ENCODE assay signal across 32 cellular contexts in genomic region chr13:36551445-36551844, GRCh38.
"Had no signal": no experiment of that assay in that cellular context is flagged by ENCODE, and none has a peak within 500 bp of the region (broad histone marks: within the 10 kb centered on the region; RNA-seq: fewer than 3 reads in every experiment).

No MANE protein-coding gene starts in this region.

- H3K36me3 ChIP-seq: adrenal gland, esophagus squamous epithelium, gastroesophageal sphincter, WERI-Rb-1 had no signal

- H3K4me1 Mint-ChIP-seq: activated CD4-positive, alpha-beta memory T cell treated with anti-CD3 and anti-CD28 coated beads, Interleukin-2, amount 10 ng/mL, durations not matched to agents 7 days and 5 days; activated naive CD4-positive, alpha-beta T cell treated with anti-CD3 and anti-CD28 coated beads, Interleukin-2, amount 50 U/mL, for 24 hours; activated naive CD8-positive, alpha-beta T cell treated with anti-CD3 and anti-CD28 coated beads for 36 hours; T-helper 17 cell had no signal

- H3K9me3 Mint-ChIP-seq: activated B cell treated with CpG ODN at 0.5 μM for 24 hours; activated CD4-positive, alpha-beta memory T cell treated with anti-CD3 and anti-CD28 coated beads, Interleukin-2, amount 10 ng/mL, durations not matched to agents 7 days and 5 days; activated naive CD4-positive, alpha-beta T cell treated with anti-CD3 and anti-CD28 coated beads for 36 hours; activated naive CD4-positive, alpha-beta T cell treated with anti-CD3 and anti-CD28 coated beads, Interleukin-2, amount 50 U/mL, for 24 hours; activated naive CD8-positive, alpha-beta T cell treated with anti-CD3 and anti-CD28 coated beads for 36 hours; activated naive CD8-positive, alpha-beta T cell treated with anti-CD3 and anti-CD28 coated beads, Interleukin-2, amount 50 U/mL, for 24 hours; activated T-cell treated with anti-CD3 and anti-CD28 coated beads, Interleukin-2, amount 50 U/mL, for 4 hours; activated T-helper 1 cell treated with anti-CD3 and anti-CD28 coated beads, Interleukin-12 subunit alpha, Interleukin-12 subunit beta, Interleukin-2, Interleukin-4 antibody, amounts not matched to agents 30 ng/mL and 10 ng/mL and 1 ng/mL, durations not matched to agents 14 hours and 24 hours and 36 hours; activated T-helper 2 cell treated with anti-CD3 and anti-CD28 coated beads, Interferon-gamma antibody, Interleukin-2, Interleukin-4, amounts not matched to agents 10 μg/mL and 5 μg/mL and 100 μg/mL, durations not matched to agents 14 hours and 24 hours and 36 hours; T-helper 2 cell treated with Interferon-gamma antibody and Interleukin-4, amounts not matched to agents 5 μg/mL and 100 μg/mL, for 36 hours had no signal

- H3K27me3 ChIP-seq: adrenal gland, body of pancreas, esophagus squamous epithelium had no signal

- H3K4me3 Mint-ChIP-seq: activated B cell treated with CpG ODN at 0.5 μM for 24 hours; activated CD4-positive, alpha-beta memory T cell treated with anti-CD3 and anti-CD28 coated beads, Interleukin-2, amount 10 ng/mL, durations not matched to agents 7 days and 5 days; activated naive CD4-positive, alpha-beta T cell treated with anti-CD3 and anti-CD28 coated beads for 36 hours; activated naive CD4-positive, alpha-beta T cell treated with anti-CD3 and anti-CD28 coated beads, Interleukin-2, amount 50 U/mL, for 24 hours; activated naive CD8-positive, alpha-beta T cell treated with anti-CD3 and anti-CD28 coated beads for 36 hours; activated naive CD8-positive, alpha-beta T cell treated with anti-CD3 and anti-CD28 coated beads, Interleukin-2, amount 50 U/mL, for 24 hours; activated T-cell treated with anti-CD3 and anti-CD28 coated beads, Interleukin-2, amount 50 U/mL, for 4 hours; activated T-helper 1 cell treated with anti-CD3 and anti-CD28 coated beads, Interleukin-12 subunit alpha, Interleukin-12 subunit beta, Interleukin-2, Interleukin-4 antibody, amounts not matched to agents 30 ng/mL and 10 ng/mL and 1 ng/mL, durations not matched to agents 14 hours and 24 hours and 36 hours; T-helper 17 cell; T-helper 2 cell treated with Interferon-gamma antibody and Interleukin-4, amounts not matched to agents 5 μg/mL and 100 μg/mL, for 36 hours had no signal

- H3K36me3 Mint-ChIP-seq: activated naive CD4-positive, alpha-beta T cell treated with anti-CD3 and anti-CD28 coated beads, Interleukin-2, amount 50 U/mL, for 24 hours; activated naive CD8-positive, alpha-beta T cell treated with anti-CD3 and anti-CD28 coated beads for 36 hours had no signal

- H3K4me1 ChIP-seq: adrenal gland, body of pancreas, esophagus squamous epithelium, gastroesophageal sphincter had no signal

- H3K27ac Mint-ChIP-seq: activated B cell treated with CpG ODN at 0.5 μM for 24 hours; activated CD4-positive, alpha-beta memory T cell treated with anti-CD3 and anti-CD28 coated beads, Interleukin-2, amount 10 ng/mL, durations not matched to agents 7 days and 5 days; activated naive CD4-positive, alpha-beta T cell treated with anti-CD3 and anti-CD28 coated beads for 36 hours; activated naive CD4-positive, alpha-beta T cell treated with anti-CD3 and anti-CD28 coated beads, Interleukin-2, amount 50 U/mL, for 24 hours; activated naive CD8-positive, alpha-beta T cell treated with anti-CD3 and anti-CD28 coated beads for 36 hours; activated naive CD8-positive, alpha-beta T cell treated with anti-CD3 and anti-CD28 coated beads, Interleukin-2, amount 50 U/mL, for 24 hours; activated T-helper 1 cell treated with anti-CD3 and anti-CD28 coated beads, Interleukin-12 subunit alpha, Interleukin-12 subunit beta, Interleukin-2, Interleukin-4 antibody, amounts not matched to agents 30 ng/mL and 10 ng/mL and 1 ng/mL, durations not matched to agents 14 hours and 24 hours and 36 hours; activated T-helper 2 cell treated with anti-CD3 and anti-CD28 coated beads, Interferon-gamma antibody, Interleukin-2, Interleukin-4, amounts not matched to agents 10 μg/mL and 5 μg/mL and 100 μg/mL, durations not matched to agents 14 hours and 24 hours and 36 hours; T-helper 17 cell; T-helper 2 cell treated with Interferon-gamma antibody and Interleukin-4, amounts not matched to agents 5 μg/mL and 100 μg/mL, for 36 hours had no signal

- H3K27me3 Mint-ChIP-seq: activated CD4-positive, alpha-beta memory T cell treated with anti-CD3 and anti-CD28 coated beads, Interleukin-2, amount 10 ng/mL, durations not matched to agents 7 days and 5 days; activated naive CD4-positive, alpha-beta T cell treated with anti-CD3 and anti-CD28 coated beads, Interleukin-2, amount 50 U/mL, for 24 hours; activated naive CD8-positive, alpha-beta T cell treated with anti-CD3 and anti-CD28 coated beads, Interleukin-2, amount 50 U/mL, for 24 hours; T-helper 17 cell had no signal

- H3K4me3 ChIP-seq: adrenal gland, body of pancreas, esophagus squamous epithelium, gastroesophageal sphincter had no signal

- ATAC-seq: activated CD4-positive, CD25-positive, alpha-beta regulatory T cell treated with anti-CD3 and anti-CD28 coated beads, Interleukin-2, amount 50 U/mL, for 24 hours; activated naive CD8-positive, alpha-beta T cell treated with anti-CD3 and anti-CD28 coated beads, Interleukin-2, amount 50 U/mL, for 24 hours; activated T-cell treated with anti-CD3 and anti-CD28 coated beads, Interleukin-2, amount 50 U/mL, for 4 hours; body of pancreas; gastroesophageal sphincter; T-helper 17 cell had no signal

- DNase-seq: activated B cell treated with CpG ODN at 0.5 μM for 24 hours; activated CD4-positive, alpha-beta memory T cell treated with anti-CD3 and anti-CD28 coated beads, Interleukin-2, amount 10 ng/mL, durations not matched to agents 7 days and 5 days; activated CD4-positive, alpha-beta T cell treated with anti-CD3 and anti-CD28 coated beads for 48 hours; activated CD4-positive, alpha-beta T cell treated with anti-CD3 and anti-CD28 coated beads, Interleukin-2, amount 50 U/mL, for 4 hours; activated CD8-positive, alpha-beta memory T cell treated with anti-CD3 and anti-CD28 coated beads for 24 hours; activated effector memory CD4-positive, alpha-beta T cell treated with anti-CD3 and anti-CD28 coated beads, Interleukin-2, amount 50 U/mL, for 16 hours; activated naive CD4-positive, alpha-beta T cell treated with anti-CD3 and anti-CD28 coated beads for 36 hours; activated naive CD8-positive, alpha-beta T cell treated with anti-CD3 and anti-CD28 coated beads for 36 hours; activated naive CD8-positive, alpha-beta T cell treated with anti-CD3 and anti-CD28 coated beads, Interleukin-2, amount 50 U/mL, for 24 hours; activated T-cell treated with anti-CD3 and anti-CD28 coated beads, Interleukin-2, amount 50 U/mL, for 4 hours; adrenal gland; amygdala; aorta; body of pancreas; caudate nucleus; cortex of kidney; dermis blood vessel endothelial cell; effector CD4-positive, alpha-beta T cell; esophagus squamous epithelium; foreskin melanocyte; head of caudate nucleus; T-helper 1 cell; T-helper 17 cell; T1000; WERI-Rb-1 had no signal

- H3K9me3 ChIP-seq: adrenal gland, body of pancreas, esophagus squamous epithelium, gastroesophageal sphincter had no signal

- H3K27ac ChIP-seq: adrenal gland, body of pancreas, epithelial cell of prostate, esophagus squamous epithelium, gastroesophageal sphincter, WERI-Rb-1 had no signal
